In the genomic region with DNA sequence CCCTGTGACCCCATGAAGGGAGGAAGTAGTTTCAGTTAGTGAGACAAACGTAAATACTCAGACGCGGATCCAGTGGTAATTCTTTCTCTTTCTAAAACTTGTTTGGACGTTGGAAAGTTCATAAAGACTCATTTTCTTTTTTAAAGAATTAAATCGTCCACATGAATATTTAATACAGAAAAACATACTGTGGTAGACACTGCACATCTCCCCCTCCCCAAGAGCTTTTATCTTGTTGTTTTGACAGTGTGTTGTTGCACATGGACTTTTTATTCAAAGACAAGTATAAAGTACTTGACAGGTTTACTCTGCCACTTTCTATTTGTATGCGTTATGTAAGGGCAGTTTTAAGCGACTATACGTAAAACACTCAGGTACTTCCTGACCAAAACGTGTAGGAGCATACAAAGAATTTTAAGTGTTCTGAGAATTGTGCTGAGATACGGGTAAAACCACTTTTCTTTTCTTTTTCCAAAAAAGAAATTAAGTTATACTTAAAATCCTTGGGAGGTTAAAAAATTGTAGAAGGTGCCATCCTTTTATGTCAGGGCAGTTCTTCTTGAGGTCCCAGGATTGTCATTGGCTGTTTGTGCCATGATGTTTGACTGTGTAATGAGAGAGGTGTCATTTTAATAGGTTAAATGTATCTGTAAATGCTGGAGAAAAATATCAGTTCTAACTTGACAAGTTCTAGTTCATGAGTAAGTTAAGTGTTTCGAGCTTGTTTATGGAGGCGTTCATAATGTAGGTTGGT, we compare ENCODE assay signal across 8 cellular contexts. TPM values are rescaled to one million over a fixed set of nuclear protein-coding genes. Genes with fewer than 3 reads are reported as not detected.
DNase-seq lines count a peak whose midpoint lies in the region; ATAC-seq and TF ChIP-seq lines count a peak whose summit lies in the region.

No MANE protein-coding gene starts in this region.

- H3K9me3 ChIP-seq in stomach: no peaks in the 10 kb centered on the region

- H3K4me1 ChIP-seq in stomach: peaks cover 21 to 74% (median 48%) of the 10 kb centered on the region in 4 donors

- intact Hi-C loops in stomach (cut with DNase I; ENCODE audit: low total_unique reads): no loop called here

- H3K27me3 ChIP-seq in stomach: no peaks in the 10 kb centered on the region

- no peaks in the 10 kb centered on the region for H3K36me3 ChIP-seq in stomach

- H3K27ac ChIP-seq in stomach: peak overlapping the region; percentile 96 to 99 (median 97)

- no peak for TF ChIP-seq POLR2A in stomach (IDR thresholded peaks at IDR 0.05)

- TF ChIP-seq EP300 in stomach (IDR thresholded peaks at IDR 0.05): no peak

- peak overlapping the region; percentile 86 to 97 (median 91) for H3K4me3 ChIP-seq in stomach

- in situ Hi-C loops in GM13976 (cut with MboI; ENCODE audit: low sequenced_read_pairs, unreplicated experiment): loop anchor here (10.0 kb wide), 1 partner anchor 143 kb away; no protein-coding TSS in a partner anchor

- peak; percentile 18 for DNase-seq in AG08396 (ENCODE audit: low spot score)
- DNase-seq in GM13976 (ENCODE audit: low spot score): peak; percentile 56
- peak; percentile 27 for DNase-seq in NCI-H345 (lab: John Stamatoyannopoulos, UW)
- DNase-seq in astrocyte of the hippocampus (ENCODE audit: low read depth, low spot score): peak; percentile 32
- peak; percentile 54 for DNase-seq in kidney tubule cell (ENCODE audit: low spot score)
- no peak for DNase-seq in stomach

- ATAC-seq in GM21737 (IDR thresholded peaks at IDR 0.05; ENCODE audit: unreplicated experiment): no peak
- ATAC-seq in GM19452 (IDR thresholded peaks at IDR 0.05; ENCODE audit: unreplicated experiment): no peak

- WGBS in stomach, 5 donors: 0 to 1% (median 0%) methylated on average over 12 of the region's 12 CpGs

- no peak for TF ChIP-seq CTCF in GM13976 (IDR thresholded peaks at IDR 0.05; ENCODE audit: borderline replicate concordance, control extremely low read depth, extremely low read depth, insufficient read depth, missing control alignments)
- no peak for TF ChIP-seq CTCF in stomach (IDR thresholded peaks at IDR 0.05)

RNA-seq across cellular contexts. Expression of a gene that starts 1.3 kb away (rescaled TPM):
- 100 to 1,000 TPM in 1 of 5 donors, 10 to 100 TPM in 4; 25.2 to 100 (median 55.2) TPM for total RNA-seq in stomach
- polyA plus RNA-seq in stomach: 10 to 100 TPM in 1 of 3 donors, 1 to 10 TPM in 2; 8.2 to 11.2 (median 8.4) TPM
